In genomic region chr11:8209208-8209807, GRCh38 we compare ENCODE assay signal across 9 cellular contexts. TPM values are rescaled to one million over a fixed set of nuclear protein-coding genes. Genes with fewer than 3 reads are reported as not detected.
DNase-seq lines count a peak whose midpoint lies in the region; ATAC-seq, FAIRE-seq and TF ChIP-seq lines count a peak whose summit lies in the region.
"Had no signal": no experiment of that assay in that cellular context is flagged by ENCODE, and none has a peak within 500 bp of the region (broad histone marks: within the 10 kb centered on the region; RNA-seq: fewer than 3 reads in every experiment).

No MANE protein-coding gene starts in this region.

- intact Hi-C loops in right lobe of liver (cut with DNase I): no loop called here

- no peak for FAIRE-seq in astrocyte (lab: Jason Lieb, UNC)

- H3K9ac ChIP-seq in astrocyte (ENCODE audit: low read length): no peak overlapping the region

- H3K27ac Mint-ChIP-seq in astrocyte (ENCODE audit: unreplicated experiment): no peak overlapping the region

- no peaks in the 10 kb centered on the region for H3K9me3 ChIP-seq in astrocyte (ENCODE audit: insufficient read depth, low read depth, low read length)
- no peaks in the 10 kb centered on the region for H3K9me3 ChIP-seq in right lobe of liver

- no peak overlapping the region for H2AFZ ChIP-seq in astrocyte (ENCODE audit: low read depth, low read length)

- H3K4me1 ChIP-seq in astrocyte (ENCODE audit: insufficient read depth, low read length) (peaks cover 15% of the 10 kb centered on the region), right lobe of liver (no peaks in the 10 kb centered on the region)

- H3K4me3 ChIP-seq in HFF-Myc (replicated peaks; ENCODE audit: low read depth, low read length) (no peak overlapping the region), astrocyte (ENCODE audit: insufficient read depth, low read depth, low read length) (no peak overlapping the region), right lobe of liver (no peak overlapping the region)

- DNase-seq in HFF-Myc (ENCODE audit: extremely low read depth, low read depth) (no peak), astrocyte (ENCODE audit: low read depth) (no peak), right lobe of liver (no peak), activated gamma-delta T cell (lab: John Stamatoyannopoulos, UW) (no peak), HPDE6-E6E7 (ENCODE audit: extremely low spot score) (no peak)
- DNase-seq in effector CD4-positive, alpha-beta T cell: no peak
- DNase-seq: NCI-H1105 had no signal

- H3K4me3 Mint-ChIP-seq in astrocyte (ENCODE audit: unreplicated experiment): no peak overlapping the region

- H3K27me3 Mint-ChIP-seq in astrocyte (ENCODE audit: low read depth, unreplicated experiment): peaks cover 32% of the 10 kb centered on the region

- no peaks in the 10 kb centered on the region for H3K36me3 ChIP-seq in astrocyte (ENCODE audit: insufficient read depth, low read length)
- no peaks in the 10 kb centered on the region for H3K36me3 ChIP-seq in right lobe of liver

- TF ChIP-seq CTCF in C4-2B (conservative IDR thresholded peaks at IDR 0.05) (peak; percentile 80), HFF-Myc (IDR thresholded peaks at IDR 0.05; ENCODE audit: low read depth, low read length, missing control alignments) (peak; percentile 63), astrocyte (IDR thresholded peaks at IDR 0.05; ENCODE audit: insufficient read depth, low read depth, low read length) (peak; percentile 13), right lobe of liver (IDR thresholded peaks at IDR 0.05) (peak; percentile 12 to 42 (median 26))

- H3K27ac ChIP-seq in C4-2B (no peak overlapping the region), astrocyte (ENCODE audit: low read depth, low read length) (no peak overlapping the region), right lobe of liver (no peak overlapping the region)

- H3K4me1 Mint-ChIP-seq in astrocyte (ENCODE audit: low read depth, unreplicated experiment): peaks cover 10% of the 10 kb centered on the region

- peaks cover 2% of the 10 kb centered on the region for H3K9me3 Mint-ChIP-seq in astrocyte (ENCODE audit: unreplicated experiment)

- H3K79me2 ChIP-seq in astrocyte (ENCODE audit: insufficient read depth, low read length): no peaks in the 10 kb centered on the region

- TF ChIP-seq POLR2A in right lobe of liver (IDR thresholded peaks at IDR 0.05): no peak

- H3K27me3 ChIP-seq in astrocyte (ENCODE audit: insufficient read depth, low read length) (peaks cover 2% of the 10 kb centered on the region), right lobe of liver (no peaks in the 10 kb centered on the region)

- no CpG with 5 or more reads among the region's 4 CpGs for WGBS in right lobe of liver (ENCODE audit: insufficient coverage, low coverage, low lambda C conversion rate, missing lambda C conversion rate)

- H3K36me3 Mint-ChIP-seq in astrocyte (ENCODE audit: low read depth, unreplicated experiment): no peaks in the 10 kb centered on the region

- H3K4me2 ChIP-seq in astrocyte (ENCODE audit: low read length): no peak overlapping the region

- H4K20me1 ChIP-seq in astrocyte (ENCODE audit: insufficient read depth, low read length): no peaks in the 10 kb centered on the region

- ATAC-seq in right lobe of liver (peak in 3 of 4 donors; percentile 19 to 40 (median 27)), GM18909 (IDR thresholded peaks at IDR 0.05; ENCODE audit: poor library complexity, unreplicated experiment) (no peak)

RNA-seq across cellular contexts. Expression of gene RIC3, which starts 40.5 kb away (rescaled TPM):
- 2.5 and 3.0 TPM in 2 replicates for total RNA-seq in astrocyte
- 1 to 10 TPM; 1.4 to 7.3 (median 3.6) TPM for total RNA-seq in right lobe of liver

RNA-seq across cellular contexts. Expression of gene LMO1, which starts 54.4 kb away (rescaled TPM):
- total RNA-seq in astrocyte (0.46 and 1.5 TPM in 2 replicates), right lobe of liver (not detected)

Comparison
In these comparisons a context has a peak if more than half of its experiments do, and no peak if none do; other contexts are left out.
1. CTCF ChIP-seq: peak in every context shown above with its lines; median percentile 80 in C4-2B; 63 in HFF-Myc; 26 in right lobe of liver; 13 in astrocyte.